In the genomic region with DNA sequence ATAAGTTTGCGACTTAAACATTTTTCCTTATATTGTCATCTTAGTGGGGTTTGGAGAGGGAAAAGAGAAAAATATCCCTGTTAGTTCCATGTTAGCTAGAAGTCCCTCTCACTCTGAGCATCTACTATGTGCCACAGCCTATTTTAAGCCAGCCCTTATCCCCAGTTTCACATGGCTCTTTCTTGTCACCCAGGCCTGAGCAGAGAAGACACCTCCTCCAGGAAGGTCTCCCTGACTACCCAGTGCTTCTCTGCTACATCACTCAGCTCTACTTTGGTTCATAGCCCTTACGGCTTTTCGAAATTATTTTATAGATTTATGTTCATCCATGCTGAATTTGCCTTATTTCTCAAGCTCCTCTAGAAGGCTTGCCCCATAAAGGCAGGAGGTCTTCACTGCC, we compare ENCODE assay signal across 29 cellular contexts. TPM values are rescaled to one million over a fixed set of nuclear protein-coding genes. Genes with fewer than 3 reads are reported as not detected.
DNase-seq lines count a peak whose midpoint lies in the region; ATAC-seq and TF ChIP-seq lines count a peak whose summit lies in the region.
"Had no signal": no experiment of that assay in that cellular context is flagged by ENCODE, and none has a peak within 500 bp of the region (broad histone marks: within the 10 kb centered on the region; RNA-seq: fewer than 3 reads in every experiment).

No MANE protein-coding gene starts in this region.

- peak overlapping the region; percentile 82 for H3K27ac ChIP-seq in psoas muscle
- H3K27ac ChIP-seq: uterus had no signal

- 96 to 97% (median 96%) methylated on average over 3 of the region's 3 CpGs for WGBS in psoas muscle, 3 donors

- no peaks in the 10 kb centered on the region for H3K36me3 ChIP-seq in psoas muscle (ENCODE audit: insufficient read depth in 1 of 2, low read depth in 1 of 2)
- H3K36me3 ChIP-seq: thyroid gland, uterus had no signal

- ATAC-seq in activated naive CD4-positive, alpha-beta T cell treated with anti-CD3 and anti-CD28 coated beads, Interleukin-2, amount 50 U/mL, for 72 hours, result no peak
- ATAC-seq in T-cell (replicated peaks in 1 of 4) (no peak), memory B cell (ENCODE audit: low read depth) (no peak), psoas muscle (no peak), HG02759 (IDR thresholded peaks at IDR 0.05; ENCODE audit: unreplicated experiment) (no peak)
- ATAC-seq: left cardiac atrium; mucosa of descending colon; sciatic nerve; stimulated activated naive CD8-positive, alpha-beta T cell treated with anti-CD3 and anti-CD28 coated beads, Interleukin-15, amount 100 ng/mL, for 72 hours had no signal

- no peaks in the 10 kb centered on the region for H3K36me3 Mint-ChIP-seq in activated naive CD4-positive, alpha-beta T cell treated with anti-CD3 and anti-CD28 coated beads, Interleukin-2, amount 10 ng/mL, durations not matched to agents 7 days and 5 days
- no peaks in the 10 kb centered on the region for H3K36me3 Mint-ChIP-seq in activated naive CD4-positive, alpha-beta T cell treated with anti-CD3 and anti-CD28 coated beads, Interleukin-2, amount 50 U/mL, for 72 hours
- H3K36me3 Mint-ChIP-seq in T-cell (no peaks in the 10 kb centered on the region), memory B cell (no peaks in the 10 kb centered on the region)

- no peak overlapping the region for H3K4me3 ChIP-seq in psoas muscle
- H3K4me3 ChIP-seq: lung, mucosa of descending colon, thyroid gland, uterus had no signal

- peak overlapping the region; percentile 21 for H3K4me3 Mint-ChIP-seq in activated naive CD4-positive, alpha-beta T cell treated with anti-CD3 and anti-CD28 coated beads, Interleukin-2, amount 10 ng/mL, durations not matched to agents 7 days and 5 days
- peak overlapping the region in 2 of 3 donors; percentile 46 to 90 for H3K4me3 Mint-ChIP-seq in T-cell
- H3K4me3 Mint-ChIP-seq in memory B cell, result peak overlapping the region; percentile 28

- POLR2A ChIA-PET in T-cell (lab: Charles Lee), result no interaction called here

- H3K9me3 ChIP-seq in psoas muscle, result no peaks in the 10 kb centered on the region
- H3K9me3 ChIP-seq: mucosa of descending colon, SK-N-SH, thyroid gland, uterus had no signal

- no peak for TF ChIP-seq CTCF in psoas muscle (IDR thresholded peaks at IDR 0.05)

- H3K27ac Mint-ChIP-seq in activated naive CD4-positive, alpha-beta T cell treated with anti-CD3 and anti-CD28 coated beads, Interleukin-2, amount 10 ng/mL, durations not matched to agents 7 days and 5 days, result no peak overlapping the region
- no peak overlapping the region for H3K27ac Mint-ChIP-seq in activated naive CD4-positive, alpha-beta T cell treated with anti-CD3 and anti-CD28 coated beads, Interleukin-2, amount 50 U/mL, for 72 hours
- H3K27ac Mint-ChIP-seq in T-cell (peak overlapping the region; percentile 13 to 55), memory B cell (peak overlapping the region; percentile 39)
- H3K27ac Mint-ChIP-seq: stimulated activated naive CD8-positive, alpha-beta T cell treated with anti-CD3 and anti-CD28 coated beads, Interleukin-15, amount 100 ng/mL, for 72 hours had no signal

- H3K4me1 Mint-ChIP-seq in activated naive CD4-positive, alpha-beta T cell treated with anti-CD3 and anti-CD28 coated beads, Interleukin-2, amount 10 ng/mL, durations not matched to agents 7 days and 5 days, result peaks cover 59% of the 10 kb centered on the region
- H3K4me1 Mint-ChIP-seq in T-cell (peaks cover 45 to 58% (median 54%) of the 10 kb centered on the region in 3 donors), memory B cell (peaks cover 43% of the 10 kb centered on the region)

- CTCF ChIA-PET in activated naive CD4-positive, alpha-beta T cell treated with anti-CD3 and anti-CD28 coated beads, Interleukin-2, amount 10 ng/mL, durations not matched to agents 7 days and 5 days (lab: Charles Lee), result interaction anchor here (0.6 to 1.5 kb wide), 3 partner anchors 9 to 179 kb away, joined by 3 to 4 read pairs (median 3); no protein-coding TSS in a partner anchor
- CTCF ChIA-PET in T-cell (lab: Charles Lee), result interaction anchor here (0.6 to 1.3 kb wide), 3 partner anchors 10 to 234 kb away, joined by 3 read pairs; no protein-coding TSS in a partner anchor

- H3K9me3 Mint-ChIP-seq in activated naive CD4-positive, alpha-beta T cell treated with anti-CD3 and anti-CD28 coated beads, Interleukin-2, amount 10 ng/mL, durations not matched to agents 7 days and 5 days, result no peaks in the 10 kb centered on the region
- H3K9me3 Mint-ChIP-seq in activated naive CD4-positive, alpha-beta T cell treated with anti-CD3 and anti-CD28 coated beads, Interleukin-2, amount 50 U/mL, for 72 hours, result no peaks in the 10 kb centered on the region
- H3K9me3 Mint-ChIP-seq in T-cell (no peaks in the 10 kb centered on the region), memory B cell (no peaks in the 10 kb centered on the region)
- H3K9me3 Mint-ChIP-seq: stimulated activated naive CD8-positive, alpha-beta T cell treated with anti-CD3 and anti-CD28 coated beads, Interleukin-15, amount 100 ng/mL, for 72 hours had no signal

- H3K27me3 Mint-ChIP-seq in activated naive CD4-positive, alpha-beta T cell treated with anti-CD3 and anti-CD28 coated beads, Interleukin-2, amount 10 ng/mL, durations not matched to agents 7 days and 5 days, result peaks cover 23% of the 10 kb centered on the region
- no peaks in the 10 kb centered on the region for H3K27me3 Mint-ChIP-seq in T-cell
- H3K27me3 Mint-ChIP-seq in memory B cell, result no peaks in the 10 kb centered on the region
- H3K27me3 Mint-ChIP-seq: stimulated activated naive CD8-positive, alpha-beta T cell treated with anti-CD3 and anti-CD28 coated beads, Interleukin-15, amount 100 ng/mL, for 72 hours had no signal

- intact Hi-C loops in psoas muscle (cut with DNase I), result loop anchor here in 1 of 2 donors (5.0 kb wide), 1 partner anchor 65 kb away; the partner anchor contains the start of gene TMEM11

- peaks cover 51% of the 10 kb centered on the region for H3K4me1 ChIP-seq in psoas muscle

- no peaks in the 10 kb centered on the region for H3K27me3 ChIP-seq in psoas muscle (ENCODE audit: insufficient read depth in 3 of 3, low read length in 2 of 3)
- H3K27me3 ChIP-seq: dorsolateral prefrontal cortex, thyroid gland, uterus had no signal

- no peak for DNase-seq in activated naive CD4-positive, alpha-beta T cell treated with anti-CD3 and anti-CD28 coated beads, Interleukin-2, amount 10 ng/mL, durations not matched to agents 7 days and 5 days
- no peak for DNase-seq in activated naive CD4-positive, alpha-beta T cell treated with anti-CD3 and anti-CD28 coated beads, Interleukin-2, amount 50 U/mL, for 72 hours (ENCODE audit: low spot score in 2 of 2)
- DNase-seq in T-cell, result no peak
- DNase-seq in memory B cell (ENCODE audit: low spot score in 2 of 2), result no peak
- DNase-seq in psoas muscle, result no peak
- no peak for DNase-seq in effector CD8-positive, alpha-beta T cell (lab: John Stamatoyannopoulos, UW)
- no peak for DNase-seq in NCI-H2081 treated with DMSO at 0.1 percent for 48 hours (lab: John Stamatoyannopoulos, UW)
- DNase-seq: activated CD4-positive, alpha-beta T cell treated with anti-CD3 and anti-CD28 coated beads for 4 hours; activated CD8-positive, alpha-beta memory T cell treated with anti-CD3 and anti-CD28 coated beads for 24 hours; activated effector memory CD4-positive, alpha-beta T cell treated with anti-CD3 and anti-CD28 coated beads, Interleukin-2, amount 50 U/mL, for 16 hours; activated T-cell treated with anti-CD3 and anti-CD28 coated beads for 4 hours; amniotic stem cell; DMS53; dorsolateral prefrontal cortex; hippocampal formation; left cardiac atrium; MM.1S; mucosa of descending colon; NCI-H1930; NCI-H526; SK-N-SH; stimulated activated CD4-positive, alpha-beta T cell treated with anti-CD3 and anti-CD28 coated beads, Interleukin-12 subunit alpha, Interleukin-12 subunit beta, amount 100 ng/mL, for 4 hours; stimulated activated CD4-positive, alpha-beta T cell treated with anti-CD3 and anti-CD28 coated beads, Interleukin-2, amount 100 ng/mL, for 48 hours; stimulated activated naive CD8-positive, alpha-beta T cell treated with anti-CD3 and anti-CD28 coated beads, Interleukin-15, amount 100 ng/mL, for 72 hours; thyroid gland; uterus had no signal

RNA-seq across cellular contexts. Expression of gene MAP2K3, which starts 7.2 kb away (rescaled TPM):
- 100 to 1,000 TPM; 101 to 130 TPM for total RNA-seq in activated naive CD4-positive, alpha-beta T cell treated with anti-CD3 and anti-CD28 coated beads, Interleukin-2, amount 50 U/mL, for 72 hours
- total RNA-seq in T-cell (10 to 100 TPM; 36.9 to 61.3 (median 57.1) TPM), psoas muscle (100 to 1,000 TPM in 2 of 4 donors, 10 to 100 TPM in 2; 64.4 to 126 (median 107) TPM)
- 100 to 1,000 TPM in 2 of 3 donors, 10 to 100 TPM in 1; 86.3 to 229 (median 146) TPM for polyA plus RNA-seq in psoas muscle

RNA-seq across cellular contexts. Expression of gene NATD1, which starts 24.1 kb away (rescaled TPM):
- total RNA-seq in activated naive CD4-positive, alpha-beta T cell treated with anti-CD3 and anti-CD28 coated beads, Interleukin-2, amount 50 U/mL, for 72 hours, result 1 to 10 TPM; 2.6 to 2.9 TPM
- 10 to 100 TPM in 2 of 5 donors, 1 to 10 TPM in 3; 7.2 to 11.1 (median 9.6) TPM for total RNA-seq in T-cell
- 10 to 100 TPM; 21.6 to 48.0 (median 24.5) TPM for total RNA-seq in psoas muscle
- polyA plus RNA-seq in psoas muscle, result 10 to 100 TPM in 2 of 3 donors, 1 to 10 TPM in 1; 4.7 to 15.1 (median 10.5) TPM

Comparison
In these comparisons a context has a peak if more than half of its experiments do, and no peak if none do; other contexts are left out.
1. H3K27ac Mint-ChIP-seq: peak in T-cell (2 of 2) and memory B cell (single experiment); none in activated naive CD4-positive, alpha-beta T cell treated with anti-CD3 and anti-CD28 coated beads, Interleukin-2, amount 10 ng/mL, durations not matched to agents 7 days and 5 days (single experiment) and activated naive CD4-positive, alpha-beta T cell treated with anti-CD3 and anti-CD28 coated beads, Interleukin-2, amount 50 U/mL, for 72 hours (0 of 2).
2. Peak in every context shown above with its lines, with median percentiles within 50 percentile points of each other: H3K4me3 Mint-ChIP-seq.